Comparison of ENCODE assay signal across 8 cellular contexts in the genomic region with DNA sequence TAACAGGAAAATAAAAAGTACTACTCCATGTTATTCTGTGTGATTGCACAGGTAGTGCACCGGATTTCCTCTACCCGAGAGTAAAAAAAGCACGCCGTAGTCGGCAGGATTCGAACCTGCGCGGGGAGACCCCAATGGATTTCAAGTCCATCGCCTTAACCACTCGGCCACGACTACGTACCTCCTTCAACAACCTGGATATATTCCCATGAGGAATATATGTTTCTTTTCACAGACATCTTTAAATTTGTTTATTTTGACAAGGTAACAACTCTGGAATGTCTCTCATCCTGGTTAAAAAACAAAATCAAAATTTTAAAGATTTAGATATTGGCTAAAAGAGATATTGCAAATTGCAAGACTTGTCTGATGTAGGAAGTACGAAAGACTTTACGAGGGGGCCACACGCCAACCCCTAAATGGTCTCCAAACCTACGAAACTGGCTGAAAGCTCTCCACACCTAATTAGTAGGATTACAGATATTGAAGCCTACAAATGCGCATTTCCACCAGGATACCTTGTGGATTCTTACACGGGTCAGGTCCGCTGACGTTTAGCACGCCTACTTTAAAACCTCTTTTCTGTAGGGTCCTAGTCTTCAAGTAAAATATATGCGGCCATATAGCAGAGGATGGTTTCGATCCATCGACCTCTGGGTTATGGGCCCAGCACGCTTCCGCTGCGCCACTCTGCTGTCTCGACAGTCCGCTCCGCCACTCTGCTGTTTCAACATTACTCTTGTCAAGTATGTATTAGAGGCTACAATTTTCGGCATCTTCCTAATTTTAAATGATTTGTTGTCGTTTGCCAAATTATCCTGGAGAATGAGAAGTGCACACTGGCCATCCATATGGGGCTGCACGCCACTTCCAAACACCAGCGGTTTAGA. TPM values are rescaled to one million over a fixed set of nuclear protein-coding genes. Genes with fewer than 3 reads are reported as not detected.
A peak's percentile ranks its signal among the peaks of the same experiment; 100 is the strongest.
DNase-seq lines count a peak whose midpoint lies in the region; ATAC-seq, FAIRE-seq and TF ChIP-seq lines count a peak whose summit lies in the region.

No MANE protein-coding gene starts in this region.

- H3K27me3 Mint-ChIP-seq in endothelial cell (ENCODE audit: unreplicated experiment), result peaks cover 12% of the 10 kb centered on the region

- peak overlapping the region; percentile 95 for H3K27ac Mint-ChIP-seq in endothelial cell (ENCODE audit: unreplicated experiment)

- no peaks in the 10 kb centered on the region for H3K9me3 Mint-ChIP-seq in endothelial cell (ENCODE audit: unreplicated experiment)

- DNase-seq in GM18507 (ENCODE audit: extremely low spot score, insufficient read length, low read depth) (no peak), HK-2 (ENCODE audit: unreplicated experiment) (peak; percentile 87), NOMO-1 (lab: John Stamatoyannopoulos, UW; ENCODE audit: unreplicated experiment in 2 of 2) (peak; percentile 61 to 74), endothelial cell (ENCODE audit: low spot score) (peak; percentile 65), mucosa of gallbladder (ENCODE audit: low spot score) (peak; percentile 89)
- peak; percentile 72 for DNase-seq in activated CD8-positive, alpha-beta memory T cell treated with anti-CD3 and anti-CD28 coated beads, Interleukin-2, amount 50 U/mL, for 1 hour (ENCODE audit: extremely low read depth)
- peak; percentile 75 to 79 for DNase-seq in stimulated activated CD8-positive, alpha-beta memory T cell treated with anti-CD3 and anti-CD28 coated beads, Interleukin-4, amount 100 ng/mL, for 1 hour (ENCODE audit: low read depth in 2 of 2, low spot score in 1 of 2)

- no peak for TF ChIP-seq CTCF in endothelial cell (IDR thresholded peaks at IDR 0.05; ENCODE audit: unreplicated experiment)

- no peak for ATAC-seq in HG02623 (IDR thresholded peaks at IDR 0.05; ENCODE audit: unreplicated experiment)

- H3K36me3 Mint-ChIP-seq in endothelial cell (ENCODE audit: low read depth, unreplicated experiment), result no peaks in the 10 kb centered on the region

- peak overlapping the region; percentile 96 for H3K4me3 Mint-ChIP-seq in endothelial cell (ENCODE audit: unreplicated experiment)

- peaks cover 16% of the 10 kb centered on the region for H3K4me1 Mint-ChIP-seq in endothelial cell (ENCODE audit: unreplicated experiment)

- FAIRE-seq in GM18507 (lab: Jason Lieb, UNC), result peak; percentile 83

RNA-seq across cellular contexts. Expression of gene BTN3A2, which starts 52.3 kb away (rescaled TPM):
- total RNA-seq in endothelial cell (ENCODE audit: unreplicated experiment) (8.2 TPM), mucosa of gallbladder (53.1 TPM)
